Comparison of ENCODE assay signal across 1 cellular context in genomic region chr1:238752332-238752731, GRCh38.
TF ChIP-seq lines count a peak whose summit lies in the region.

No MANE protein-coding gene starts in this region.

TF ChIP-seq in H1, 55 proteins besides CTCF, POLR2A, EP300 and RAD21 (continued from another document):
- TF ChIP-seq ATF3 (IDR thresholded peaks at IDR 0.05; ENCODE audit: insufficient read depth, low read depth, low read length) = no peak
- TF ChIP-seq ASH2L (IDR thresholded peaks at IDR 0.05; ENCODE audit: low read length) = no peak
- TF ChIP-seq MAFK (IDR thresholded peaks at IDR 0.05; ENCODE audit: low read depth, low read length) = no peak
- TF ChIP-seq POLR2AphosphoS5 (IDR thresholded peaks at IDR 0.05; ENCODE audit: low read depth, low read length) = no peak
- no peak for TF ChIP-seq CEBPB (IDR thresholded peaks at IDR 0.05; ENCODE audit: low read depth, low read length)
- TF ChIP-seq HDAC2 (IDR thresholded peaks at IDR 0.05; ENCODE audit: borderline replicate concordance in 1 of 2, low read depth in 2 of 2, low read length in 2 of 2) = no peak
- no peak for TF ChIP-seq SP1 (IDR thresholded peaks at IDR 0.05; ENCODE audit: low read depth, low read length)
- TF ChIP-seq SAP30 (IDR thresholded peaks at IDR 0.05; ENCODE audit: insufficient read depth, insufficient replicate concordance, low read length) = no peak
- no peak for TF ChIP-seq USF2 (IDR thresholded peaks at IDR 0.05; ENCODE audit: low read length)
- TF ChIP-seq KDM1A (IDR thresholded peaks at IDR 0.05; ENCODE audit: borderline replicate concordance, low read length) = no peak
- no peak for TF ChIP-seq CTBP2 (IDR thresholded peaks at IDR 0.05; ENCODE audit: borderline replicate concordance, insufficient read depth, insufficient read length, low read length)
- TF ChIP-seq CBX5 (IDR thresholded peaks at IDR 0.05; ENCODE audit: low read depth, low read length) = no peak
- TF ChIP-seq CBX8 (IDR thresholded peaks at IDR 0.05; ENCODE audit: borderline replicate concordance, low read depth, low read length) = no peak
- no peak for TF ChIP-seq BCL11A (IDR thresholded peaks at IDR 0.05; ENCODE audit: low read depth in 2 of 2, low read length in 2 of 2)
